Comparison of ENCODE assay signal across 9 cellular contexts in the genomic region with DNA sequence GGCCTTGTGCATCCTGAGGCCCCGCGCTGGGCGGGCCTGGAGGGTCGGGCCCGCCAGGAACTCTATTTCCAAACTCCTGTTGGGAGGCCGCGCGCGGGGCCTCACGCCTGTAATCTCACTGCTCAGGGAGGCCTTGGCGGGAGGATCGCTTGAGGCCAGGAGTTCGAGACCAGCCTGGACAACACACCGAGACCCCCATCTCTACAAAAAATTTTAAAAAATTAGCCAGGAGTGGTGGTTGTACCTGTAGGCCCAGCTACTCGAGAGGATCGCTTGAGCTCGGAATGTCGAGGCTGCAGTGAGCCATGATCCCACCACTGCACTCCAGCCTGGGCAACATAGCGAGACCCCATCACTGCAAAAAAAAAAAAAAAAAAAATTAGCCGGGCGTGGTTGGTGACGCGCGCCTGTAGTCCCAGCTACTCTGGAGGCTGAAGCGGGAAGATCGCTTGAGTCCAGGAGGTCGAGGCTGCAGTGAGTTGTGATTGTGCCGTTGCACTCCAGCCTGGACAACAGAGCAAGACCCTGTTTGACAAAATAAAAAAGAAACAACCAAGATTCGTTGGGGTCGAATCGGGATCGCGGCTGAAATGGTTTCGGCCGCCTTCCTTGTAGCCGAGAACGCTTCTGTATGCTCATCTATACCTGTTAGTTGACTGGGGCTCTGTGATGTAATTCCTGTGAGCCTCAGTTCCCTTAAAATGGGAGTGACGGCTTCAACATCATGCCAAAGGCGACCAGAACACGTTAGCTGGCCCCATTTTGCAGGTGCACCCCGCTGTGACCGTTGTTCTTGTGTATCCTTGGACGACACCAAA. TPM values are rescaled to one million over a fixed set of nuclear protein-coding genes. Genes with fewer than 3 reads are reported as not detected.
A peak's percentile ranks its signal among the peaks of the same experiment; 100 is the strongest.
DNase-seq lines count a peak whose midpoint lies in the region; ATAC-seq and TF ChIP-seq lines count a peak whose summit lies in the region.
"Had no signal": no experiment of that assay in that cellular context is flagged by ENCODE, and none has a peak within 500 bp of the region (broad histone marks: within the 10 kb centered on the region; RNA-seq: fewer than 3 reads in every experiment).

No MANE protein-coding gene starts in this region.

- H3K9ac ChIP-seq in HUES6 (ENCODE audit: low read length): peak overlapping the region; percentile 98
- H3K9ac ChIP-seq in mammary epithelial cell (ENCODE audit: insufficient read depth, low read length): peak overlapping the region; percentile 78

- H3K27ac ChIP-seq in 22Rv1 (peak overlapping the region; percentile 96), HUES6 (ENCODE audit: low read depth, low read length) (peak overlapping the region; percentile 97), mammary epithelial cell (ENCODE audit: insufficient read depth, low read depth, low read length) (peak overlapping the region; percentile 79)

- TF ChIP-seq CTCF in 22Rv1 (IDR thresholded peaks at IDR 0.05): no peak
- no peak for TF ChIP-seq CTCF in mammary epithelial cell (conservative IDR thresholded peaks at IDR 0.05 in 1 of 2, IDR thresholded peaks at IDR 0.05 in 1 of 2; ENCODE audit: extremely low read depth in 1 of 2, insufficient read depth in 1 of 2, low read depth in 1 of 2, low read length in 2 of 2)
- TF ChIP-seq CTCF in mesothelial cell of epicardium (IDR thresholded peaks at IDR 0.05; ENCODE audit: unreplicated experiment): no peak

- H3K4me1 ChIP-seq in HUES6 (ENCODE audit: control insufficient read depth, insufficient read depth, low read length): peaks cover 34% of the 10 kb centered on the region
- peaks cover 44% of the 10 kb centered on the region for H3K4me1 ChIP-seq in mammary epithelial cell (ENCODE audit: insufficient read depth, low read length)

- H3K9me3 ChIP-seq in HUES6 (ENCODE audit: control insufficient read depth, insufficient read depth, low read depth, low read length): no peaks in the 10 kb centered on the region
- H3K9me3 ChIP-seq in mammary epithelial cell (replicated peaks; ENCODE audit: insufficient read depth, low read length): no peaks in the 10 kb centered on the region

- no peak for ATAC-seq in GM18873 (IDR thresholded peaks at IDR 0.05; ENCODE audit: low FRiP score, unreplicated experiment)
- no peak for ATAC-seq in HG03469 (IDR thresholded peaks at IDR 0.05; ENCODE audit: unreplicated experiment)

- DNase-seq in mammary epithelial cell (no peak), mesothelial cell of epicardium (ENCODE audit: low spot score in 2 of 2, unreplicated experiment in 2 of 2) (no peak), glomerular visceral epithelial cell (ENCODE audit: extremely low spot score) (no peak)
- no peak for DNase-seq in NK-92 treated with Interleukin-12 subunit alpha and Interleukin-12 subunit beta, amount 100 ng/mL, for 24 hours (lab: John Stamatoyannopoulos, UW)

- peak overlapping the region; percentile 89 for H3K4me3 ChIP-seq in HUES6 (ENCODE audit: low read depth, low read length)
- H3K4me3 ChIP-seq in mammary epithelial cell (replicated peaks in 1 of 3; ENCODE audit: insufficient read depth in 1 of 3, low read depth in 2 of 3, low read length in 3 of 3): peak overlapping the region; percentile 67 to 90 (median 84)

- peak overlapping the region; percentile 87 for H2AFZ ChIP-seq in mammary epithelial cell (ENCODE audit: low read depth, low read length)

- H3K36me3 Mint-ChIP-seq in mesothelial cell of epicardium: peaks cover 5% of the 10 kb centered on the region

- no peaks in the 10 kb centered on the region for H3K27me3 ChIP-seq in HUES6 (ENCODE audit: control insufficient read depth, insufficient read depth, low read length)
- H3K27me3 ChIP-seq in mammary epithelial cell (ENCODE audit: insufficient read depth, low read length): no peaks in the 10 kb centered on the region

- H3K9me3 Mint-ChIP-seq in mesothelial cell of epicardium: no peaks in the 10 kb centered on the region

- peak overlapping the region; percentile 85 for H3K4me2 ChIP-seq in mammary epithelial cell (ENCODE audit: insufficient read depth, low read depth, low read length)

- peak overlapping the region; percentile 95 for H3K27ac Mint-ChIP-seq in mesothelial cell of epicardium

- in situ Hi-C loops in mammary epithelial cell (cut with MboI; ENCODE audit: low sequenced_read_pairs in 2 of 2): no loop called here

- CTCF ChIA-PET in mammary epithelial cell (lab: Charles Lee; ENCODE audit: low non-redundant PET): no interaction called here

- 42% methylated on average over 27 of the region's 43 CpGs for WGBS in mammary epithelial cell (ENCODE audit: low coverage, missing lambda C conversion rate)

- TSS peak; percentile 55 for BruUV-seq in mammary epithelial cell (replicated peaks; lab: Mats Ljungman, UMichigan)

- intact Hi-C loops in mammary epithelial cell (cut with micrococcal nuclease): loop anchor here (2.0 to 10.0 kb wide), 4 partner anchors 225 to 374 kb away; a partner anchor contains a TSS

- H4K20me1 ChIP-seq in mammary epithelial cell (ENCODE audit: insufficient read depth, low read length): peaks cover 11% of the 10 kb centered on the region

- dilution Hi-C loops in mammary epithelial cell (cut with HindIII; ENCODE audit: low sequenced_read_pairs): loop anchor here (5.0 kb wide), 3 partner anchors 35 to 90 kb away; a partner anchor contains a TSS

- H3K27me3 Mint-ChIP-seq in mesothelial cell of epicardium (ENCODE audit: low read depth): no peaks in the 10 kb centered on the region

- peaks cover 46% of the 10 kb centered on the region for H3K36me3 ChIP-seq in HUES6 (ENCODE audit: control insufficient read depth, insufficient read depth, low read length)
- no peaks in the 10 kb centered on the region for H3K36me3 ChIP-seq in mammary epithelial cell (ENCODE audit: insufficient read depth, low read length)

- H3K79me2 ChIP-seq in mammary epithelial cell (ENCODE audit: insufficient read depth, low read length): peaks cover 95% of the 10 kb centered on the region

- peak overlapping the region; percentile 87 for H3K4me3 Mint-ChIP-seq in mesothelial cell of epicardium

- peaks cover 51% of the 10 kb centered on the region for H3K4me1 Mint-ChIP-seq in mesothelial cell of epicardium

RNA-seq across cellular contexts. Expression of a gene that starts 0.6 kb away (rescaled TPM):
- 10 to 100 TPM; 21.0 to 68.9 TPM for total RNA-seq in mammary epithelial cell
- polyA plus RNA-seq in mammary epithelial cell: 30.5 TPM
- 19.9 TPM for polyA minus RNA-seq in mammary epithelial cell
- 142 to 156 TPM (median 146 TPM) in 3 replicates for total RNA-seq in mesothelial cell of epicardium

RNA-seq across cellular contexts. Expression of a gene that starts 1.1 kb away (rescaled TPM):
- 10 to 100 TPM; 33.0 to 61.5 TPM for total RNA-seq in mammary epithelial cell
- 68.8 TPM for polyA plus RNA-seq in mammary epithelial cell
- 62.8 TPM for polyA minus RNA-seq in mammary epithelial cell
- 73.4 to 75.6 TPM (median 73.8 TPM) in 3 replicates for total RNA-seq in mesothelial cell of epicardium

RNA-seq across cellular contexts. Expression of a gene that starts 11.9 kb away (rescaled TPM):
- 1 to 10 TPM; 1.2 to 3.1 TPM for total RNA-seq in mammary epithelial cell
- polyA plus RNA-seq in mammary epithelial cell: 0.23 TPM
- not detected for polyA minus RNA-seq in mammary epithelial cell
- total RNA-seq in mesothelial cell of epicardium: 42.4 to 50.1 TPM (median 44.5 TPM) in 3 replicates

RNA-seq across cellular contexts. Expression of a gene that starts 19.0 kb away (rescaled TPM):
- under 1 TPM in 1 of 2 donors, not detected in 1; 0.38 TPM for total RNA-seq in mammary epithelial cell
- not detected for polyA plus RNA-seq in mammary epithelial cell
- not detected for polyA minus RNA-seq in mammary epithelial cell
- total RNA-seq in mesothelial cell of epicardium: 0.80 TPM in 1 of 3 replicates, not detected in the others
- total RNA-seq: subcutaneous adipose tissue had no signal

RNA-seq across cellular contexts. Expression of a gene that starts 44.7 kb away (rescaled TPM):
- total RNA-seq in mammary epithelial cell (not detected), mesothelial cell of epicardium (0.11 TPM in 1 of 3 replicates, not detected in the others)
- not detected for polyA plus RNA-seq in mammary epithelial cell
- not detected for polyA minus RNA-seq in mammary epithelial cell

Comparison
In these comparisons a context has a peak if more than half of its experiments do, and no peak if none do; other contexts are left out.
1. RNA of a gene that starts 11.9 kb away (total RNA-seq): 42.4 to 50.1 TPM in mesothelial cell of epicardium; 1.2 to 3.1 TPM in mammary epithelial cell; every median in the first group is over 10 times any median in the second.
2. Peak in every context shown above with its lines, with median percentiles within 50 percentile points of each other: H3K27ac ChIP-seq.